ENCODE assay signal across 16 cellular contexts in the genomic region with DNA sequence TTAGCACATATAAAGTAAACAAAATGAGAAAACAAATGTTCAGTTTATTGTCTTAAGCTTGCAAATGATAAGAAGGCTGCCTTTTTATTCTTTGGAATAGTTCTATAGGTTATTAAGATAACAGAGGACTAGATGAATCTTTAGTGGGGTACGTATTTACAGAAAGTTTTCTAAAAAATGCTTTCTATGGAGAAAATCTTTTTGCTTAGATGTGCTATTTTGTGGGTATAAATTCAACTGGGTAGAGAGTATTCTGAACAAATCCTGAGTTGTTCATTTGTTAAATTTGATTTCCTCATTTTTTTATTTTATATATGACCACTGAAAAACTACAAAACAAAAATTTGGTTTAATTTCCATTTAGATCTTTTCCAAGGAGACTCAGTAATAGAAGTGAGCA.
"Had no signal": no experiment of that assay in that cellular context is flagged by ENCODE, and none has a peak within 500 bp of the region (broad histone marks: within the 10 kb centered on the region; RNA-seq: fewer than 3 reads in every experiment).

No MANE protein-coding gene starts in this region.

- H3K27ac ChIP-seq: hepatocyte, left ventricle myocardium inferior, prostate gland, thoracic aorta had no signal

- H3K4me1 ChIP-seq: left ventricle myocardium inferior, prostate gland had no signal

- H3K79me2 ChIP-seq: hepatocyte had no signal

- H3K9me3 Mint-ChIP-seq: activated CD4-positive, alpha-beta memory T cell treated with anti-CD3 and anti-CD28 coated beads, Interleukin-2, amount 10 ng/mL, durations not matched to agents 7 days and 5 days; activated naive CD4-positive, alpha-beta T cell treated with anti-CD3 and anti-CD28 coated beads, Interleukin-2, amount 10 ng/mL, durations not matched to agents 7 days and 5 days; activated T-cell treated with anti-CD3 and anti-CD28 coated beads, Interleukin-2, amount 50 U/mL, for 24 hours; nephron progenitor cell; stimulated activated naive CD8-positive, alpha-beta T cell treated with anti-CD3 and anti-CD28 coated beads, Interleukin-15, amount 100 ng/mL, for 72 hours; WTC11 had no signal

- DNase-seq: activated CD4-positive, alpha-beta memory T cell treated with anti-CD3 and anti-CD28 coated beads, Interleukin-2, amount 10 ng/mL, durations not matched to agents 7 days and 5 days; activated CD4-positive, alpha-beta T cell treated with anti-CD3 and anti-CD28 coated beads for 4 hours; activated naive CD4-positive, alpha-beta T cell treated with anti-CD3 and anti-CD28 coated beads, Interleukin-2, amount 10 ng/mL, durations not matched to agents 7 days and 5 days; activated T-cell treated with anti-CD3 and anti-CD28 coated beads, Interleukin-2, amount 50 U/mL, for 24 hours; left ventricle myocardium inferior; nephron progenitor cell; occipital lobe; right cardiac atrium; stimulated activated naive CD8-positive, alpha-beta T cell treated with anti-CD3 and anti-CD28 coated beads, Interleukin-15, amount 100 ng/mL, for 72 hours had no signal

- H3K4me3 ChIP-seq: hepatocyte, left ventricle myocardium inferior, prostate gland, thoracic aorta had no signal

- H3K36me3 Mint-ChIP-seq: activated naive CD4-positive, alpha-beta T cell treated with anti-CD3 and anti-CD28 coated beads, Interleukin-2, amount 10 ng/mL, durations not matched to agents 7 days and 5 days; WTC11 had no signal

- H3K27me3 ChIP-seq: hepatocyte had no signal

- H2AFZ ChIP-seq: hepatocyte had no signal

- H3K4me3 Mint-ChIP-seq: activated naive CD4-positive, alpha-beta T cell treated with anti-CD3 and anti-CD28 coated beads, Interleukin-2, amount 10 ng/mL, durations not matched to agents 7 days and 5 days; activated T-cell treated with anti-CD3 and anti-CD28 coated beads, Interleukin-2, amount 50 U/mL, for 24 hours; nephron progenitor cell; stimulated activated naive CD8-positive, alpha-beta T cell treated with anti-CD3 and anti-CD28 coated beads, Interleukin-15, amount 100 ng/mL, for 72 hours; WTC11 had no signal

- ATAC-seq: esophagus mucosa, right cardiac atrium, WTC11 had no signal

- H3K4me2 ChIP-seq: hepatocyte had no signal

- H3K27ac Mint-ChIP-seq: activated CD4-positive, alpha-beta memory T cell treated with anti-CD3 and anti-CD28 coated beads, Interleukin-2, amount 10 ng/mL, durations not matched to agents 7 days and 5 days; activated naive CD4-positive, alpha-beta T cell treated with anti-CD3 and anti-CD28 coated beads, Interleukin-2, amount 10 ng/mL, durations not matched to agents 7 days and 5 days; activated T-cell treated with anti-CD3 and anti-CD28 coated beads, Interleukin-2, amount 50 U/mL, for 24 hours; nephron progenitor cell; stimulated activated naive CD8-positive, alpha-beta T cell treated with anti-CD3 and anti-CD28 coated beads, Interleukin-15, amount 100 ng/mL, for 72 hours; WTC11 had no signal

- H3K9me3 ChIP-seq: left ventricle myocardium inferior, prostate gland, thoracic aorta had no signal

- FAIRE-seq: colon, TTC549 had no signal

- H3K36me3 ChIP-seq: left ventricle myocardium inferior, prostate gland, thoracic aorta had no signal
